In genomic region chr2:8193686-8194615, GRCh38 we compare ENCODE assay signal across 12 cellular contexts.
DNase-seq lines count a peak whose midpoint lies in the region; ATAC-seq and TF ChIP-seq lines count a peak whose summit lies in the region.
"Had no signal": no experiment of that assay in that cellular context is flagged by ENCODE, and none has a peak within 500 bp of the region (broad histone marks: within the 10 kb centered on the region; RNA-seq: fewer than 3 reads in every experiment).

No MANE protein-coding gene starts in this region.

- H3K9me3 Mint-ChIP-seq in WTC11, result no peaks in the 10 kb centered on the region
- no peaks in the 10 kb centered on the region for H3K9me3 Mint-ChIP-seq in neural crest cell
- no peaks in the 10 kb centered on the region for H3K9me3 Mint-ChIP-seq in activated T-cell treated with anti-CD3 and anti-CD28 coated beads, Interleukin-2, amount 50 U/mL, for 24 hours
- H3K9me3 Mint-ChIP-seq: activated naive CD4-positive, alpha-beta T cell treated with anti-CD3 and anti-CD28 coated beads, Interleukin-2, amount 10 ng/mL, durations not matched to agents 7 days and 5 days; effector memory CD8-positive, alpha-beta T cell had no signal

- H3K27me3 Mint-ChIP-seq in WTC11 (ENCODE audit: low read depth) (no peaks in the 10 kb centered on the region; the same call in 1 of the 2 replicates), neural crest cell (ENCODE audit: low read depth) (no peaks in the 10 kb centered on the region)
- H3K27me3 Mint-ChIP-seq in activated T-cell treated with anti-CD3 and anti-CD28 coated beads, Interleukin-2, amount 50 U/mL, for 24 hours, result no peaks in the 10 kb centered on the region
- H3K27me3 Mint-ChIP-seq: effector memory CD8-positive, alpha-beta T cell had no signal

- DNase-seq in NCI-H2107 treated with DMSO at 0.1 percent for 48 hours (lab: John Stamatoyannopoulos, UW; ENCODE audit: unreplicated experiment) (peak; percentile 97), WTC11 (ENCODE audit: low spot score) (peak; percentile 64), neural crest cell (ENCODE audit: low read depth, low spot score) (no peak)
- no peak for DNase-seq in stimulated activated CD4-positive, alpha-beta T cell treated with anti-CD3 and anti-CD28 coated beads, Interleukin-4, amount 100 ng/mL, for 24 hours
- no peak for DNase-seq in activated T-cell treated with anti-CD3 and anti-CD28 coated beads, Interleukin-2, amount 50 U/mL, for 24 hours
- DNase-seq: activated naive CD4-positive, alpha-beta T cell treated with anti-CD3 and anti-CD28 coated beads, Interleukin-2, amount 10 ng/mL, durations not matched to agents 7 days and 5 days; effector memory CD8-positive, alpha-beta T cell had no signal

- 0 out of 2 replicates have a peak overlapping the region, but pooled peaks have one; percentile 23 for H3K27ac ChIP-seq in HUES64 (ENCODE audit: low read depth, low read length)
- H3K27ac ChIP-seq: vagina had no signal

- H3K4me1 Mint-ChIP-seq in WTC11 (peaks cover 55% of the 10 kb centered on the region), neural crest cell (peaks cover 24% of the 10 kb centered on the region)
- H3K4me1 Mint-ChIP-seq in activated T-cell treated with anti-CD3 and anti-CD28 coated beads, Interleukin-2, amount 50 U/mL, for 24 hours (ENCODE audit: low read depth), result no peaks in the 10 kb centered on the region
- H3K4me1 Mint-ChIP-seq: activated naive CD4-positive, alpha-beta T cell treated with anti-CD3 and anti-CD28 coated beads, Interleukin-2, amount 10 ng/mL, durations not matched to agents 7 days and 5 days had no signal

- CTCF ChIA-PET in WTC11 (lab: Charles Lee), result interaction anchor here (0.9 kb wide), 1 partner anchor 91 kb away, joined by 3 read pairs; no protein-coding TSS in a partner anchor

- H3K4me3 ChIP-seq in HUES64 (ENCODE audit: low read length), result no peak overlapping the region
- H3K4me3 ChIP-seq: HAP-1, vagina had no signal

- TF ChIP-seq CTCF in WTC11 (IDR thresholded peaks at IDR 0.05) (no peak), neural crest cell (conservative IDR thresholded peaks at IDR 0.05) (no peak)

- POLR2A ChIA-PET in WTC11 (lab: Charles Lee), result no interaction called here

- WGBS in HUES64, result 41% methylated on average over 15 of the region's 15 CpGs

- ATAC-seq in WTC11 (peak; percentile 97), HG03342 (IDR thresholded peaks at IDR 0.05; ENCODE audit: unreplicated experiment) (no peak), GM19023 (IDR thresholded peaks at IDR 0.05; ENCODE audit: unreplicated experiment) (no peak)
- ATAC-seq: effector memory CD8-positive, alpha-beta T cell had no signal

- peak overlapping the region; percentile 50 for H3K27ac Mint-ChIP-seq in WTC11
- H3K27ac Mint-ChIP-seq in neural crest cell (ENCODE audit: unreplicated experiment), result peak overlapping the region; percentile 3
- no peak overlapping the region for H3K27ac Mint-ChIP-seq in activated T-cell treated with anti-CD3 and anti-CD28 coated beads, Interleukin-2, amount 50 U/mL, for 24 hours
- H3K27ac Mint-ChIP-seq: activated naive CD4-positive, alpha-beta T cell treated with anti-CD3 and anti-CD28 coated beads, Interleukin-2, amount 10 ng/mL, durations not matched to agents 7 days and 5 days; effector memory CD8-positive, alpha-beta T cell had no signal

- no peaks in the 10 kb centered on the region for H3K27me3 ChIP-seq in HUES64 (ENCODE audit: insufficient read depth, low read length)
- H3K27me3 ChIP-seq: vagina had no signal

- H3K4me3 Mint-ChIP-seq in WTC11 (no peak overlapping the region), neural crest cell (no peak overlapping the region)
- no peak overlapping the region for H3K4me3 Mint-ChIP-seq in activated T-cell treated with anti-CD3 and anti-CD28 coated beads, Interleukin-2, amount 50 U/mL, for 24 hours
- H3K4me3 Mint-ChIP-seq: activated naive CD4-positive, alpha-beta T cell treated with anti-CD3 and anti-CD28 coated beads, Interleukin-2, amount 10 ng/mL, durations not matched to agents 7 days and 5 days; effector memory CD8-positive, alpha-beta T cell had no signal

- no peaks in the 10 kb centered on the region for H3K9me3 ChIP-seq in HUES64 (ENCODE audit: insufficient read depth, low read depth, low read length)
- H3K9me3 ChIP-seq: HAP-1, vagina had no signal

- no peak overlapping the region for H3K9ac ChIP-seq in HUES64 (ENCODE audit: low read depth, low read length)

- H3K4me1 ChIP-seq in HUES64 (ENCODE audit: insufficient read depth, low read length), result peaks cover 26% of the 10 kb centered on the region
- H3K4me1 ChIP-seq: HAP-1 had no signal

- no peaks in the 10 kb centered on the region for H3K36me3 Mint-ChIP-seq in WTC11
- H3K36me3 Mint-ChIP-seq in neural crest cell (ENCODE audit: low read depth), result no peaks in the 10 kb centered on the region
- H3K36me3 Mint-ChIP-seq in activated T-cell treated with anti-CD3 and anti-CD28 coated beads, Interleukin-2, amount 50 U/mL, for 24 hours (ENCODE audit: low read depth), result no peaks in the 10 kb centered on the region
- H3K36me3 Mint-ChIP-seq: activated naive CD4-positive, alpha-beta T cell treated with anti-CD3 and anti-CD28 coated beads, Interleukin-2, amount 10 ng/mL, durations not matched to agents 7 days and 5 days had no signal

- no peaks in the 10 kb centered on the region for H3K36me3 ChIP-seq in HUES64 (ENCODE audit: insufficient read depth, low read length)
- H3K36me3 ChIP-seq: HAP-1, vagina had no signal

TF ChIP-seq in WTC11, 78 proteins besides CTCF, POLR2A, EP300 and RAD21 (continues in another document):
- TF ChIP-seq ATF1 (CRISPR knock-in tag; IDR thresholded peaks at IDR 0.05), result no peak
- no peak for TF ChIP-seq ARID4B (CRISPR knock-in tag; IDR thresholded peaks at IDR 0.05; ENCODE audit: borderline replicate concordance)
- TF ChIP-seq TEAD1 (CRISPR knock-in tag; IDR thresholded peaks at IDR 0.05), result peak; percentile 95
- no peak for TF ChIP-seq SMAD4 (CRISPR knock-in tag; IDR thresholded peaks at IDR 0.05)
- TF ChIP-seq ZNF532 (CRISPR knock-in tag; IDR thresholded peaks at IDR 0.05; ENCODE audit: borderline replicate concordance), result no peak
- TF ChIP-seq MXD4 (CRISPR knock-in tag; IDR thresholded peaks at IDR 0.05; ENCODE audit: borderline replicate concordance), result no peak
- TF ChIP-seq SP1 (CRISPR knock-in tag; conservative IDR thresholded peaks at IDR 0.05), result no peak; the same call in 1 of the 2 replicates
- no peak for TF ChIP-seq GTF2I (CRISPR knock-in tag; conservative IDR thresholded peaks at IDR 0.05)
- TF ChIP-seq TEAD4 (CRISPR knock-in tag; IDR thresholded peaks at IDR 0.05), result no peak

Comparison
In these comparisons a context has a peak if more than half of its experiments do, and no peak if none do; other contexts are left out.
1. DNase-seq: peak in NCI-H2107 treated with DMSO at 0.1 percent for 48 hours (single experiment) and WTC11 (single experiment); none in neural crest cell (single experiment), stimulated activated CD4-positive, alpha-beta T cell treated with anti-CD3 and anti-CD28 coated beads, Interleukin-4, amount 100 ng/mL, for 24 hours (single experiment) and activated T-cell treated with anti-CD3 and anti-CD28 coated beads, Interleukin-2, amount 50 U/mL, for 24 hours (single experiment).